ENCODE assay signal across 25 cellular contexts in the genomic region with DNA sequence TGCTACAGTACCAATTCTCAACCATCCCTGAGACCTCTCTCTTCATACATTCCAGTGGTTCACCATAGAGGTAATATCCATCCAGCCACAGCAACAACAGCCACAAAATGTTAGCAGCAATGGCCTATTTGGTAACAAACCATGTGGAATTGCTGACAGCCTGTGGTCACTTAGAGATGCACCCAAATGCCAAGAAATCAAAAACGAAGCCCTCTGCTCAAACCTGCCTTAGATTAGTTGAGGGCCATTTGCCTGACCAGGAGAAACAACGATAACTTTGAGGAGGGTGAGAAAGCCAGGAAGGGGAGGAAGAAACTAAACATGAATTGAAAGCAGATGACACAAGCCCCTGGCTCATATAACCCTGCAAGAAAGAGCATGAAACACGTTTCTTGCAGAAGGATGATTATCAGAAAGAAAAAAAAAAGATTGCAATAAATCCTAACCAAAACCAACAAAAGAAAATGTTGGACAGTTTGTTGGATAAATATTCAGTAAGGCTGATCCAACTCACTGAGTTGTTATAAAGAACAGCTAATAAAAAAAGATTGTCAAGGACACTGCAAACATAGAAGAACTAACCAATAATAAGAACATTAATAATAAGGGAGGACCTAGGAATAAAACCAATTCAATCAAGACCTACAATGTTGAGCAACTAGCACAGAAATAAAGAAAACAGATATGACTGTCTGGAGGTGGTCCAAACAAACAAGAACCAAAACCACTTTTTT.
DNase-seq lines count a peak whose midpoint lies in the region; ATAC-seq, FAIRE-seq and TF ChIP-seq lines count a peak whose summit lies in the region.
"Had no signal": no experiment of that assay in that cellular context is flagged by ENCODE, and none has a peak within 500 bp of the region (broad histone marks: within the 10 kb centered on the region; RNA-seq: fewer than 3 reads in every experiment).

No MANE protein-coding gene starts in this region.

- intact Hi-C loops in pancreas (cut with DNase I): no loop called here
- intact Hi-C loops in activated T-helper 1 cell treated with anti-CD3 and anti-CD28 coated beads, Interleukin-12 subunit alpha, Interleukin-12 subunit beta, Interleukin-2, Interleukin-4 antibody, amounts not matched to agents 30 ng/mL and 10 ng/mL and 1 ng/mL, durations not matched to agents 14 hours and 24 hours and 36 hours (cut with micrococcal nuclease): no loop called here

- H3K27ac Mint-ChIP-seq in activated T-helper 1 cell treated with anti-CD3 and anti-CD28 coated beads, Interleukin-12 subunit alpha, Interleukin-12 subunit beta, Interleukin-2, Interleukin-4 antibody, amounts not matched to agents 30 ng/mL and 10 ng/mL and 1 ng/mL, durations not matched to agents 14 hours and 24 hours and 36 hours: no peak overlapping the region
- H3K27ac Mint-ChIP-seq in progenitor cell of endocrine pancreas: no peak overlapping the region
- H3K27ac Mint-ChIP-seq: activated naive CD8-positive, alpha-beta T cell treated with anti-CD3 and anti-CD28 coated beads, Interleukin-2, amount 10 ng/mL, durations not matched to agents 7 days and 5 days; WTC11 had no signal

- DNase-seq in AG08395 (ENCODE audit: low spot score): peak; percentile 34
- DNase-seq in LNCaP clone FGC (ENCODE audit: low read depth): peak; percentile 75
- DNase-seq in fibroblast of gingiva (ENCODE audit: low read depth): peak; percentile 21
- DNase-seq in pancreas: no peak
- no peak for DNase-seq in NCI-H526 (lab: John Stamatoyannopoulos, UW)
- DNase-seq in kidney glomerular epithelial cell (lab: John Stamatoyannopoulos, UW): no peak
- no peak for DNase-seq in activated T-helper 1 cell treated with anti-CD3 and anti-CD28 coated beads, Interleukin-12 subunit alpha, Interleukin-12 subunit beta, Interleukin-2, Interleukin-4 antibody, amounts not matched to agents 30 ng/mL and 10 ng/mL and 1 ng/mL, durations not matched to agents 14 hours and 24 hours and 36 hours (ENCODE audit: low spot score)
- DNase-seq in progenitor cell of endocrine pancreas (ENCODE audit: low spot score, unreplicated experiment): no peak
- DNase-seq: activated CD8-positive, alpha-beta memory T cell treated with anti-CD3 and anti-CD28 coated beads, Interleukin-2, amount 50 U/mL, for 4 hours; activated effector memory CD4-positive, alpha-beta T cell treated with Interleukin-2 at 50 U/mL for 16 hours; activated naive CD8-positive, alpha-beta T cell treated with anti-CD3 and anti-CD28 coated beads, Interleukin-2, amount 10 ng/mL, durations not matched to agents 7 days and 5 days; C1 segment of cervical spinal cord; Calu3; caudate nucleus; dermis blood vessel endothelial cell; KG1; NCI-H187 treated with DMSO at 0.1 percent for 48 hours; small intestine; stimulated activated CD4-positive, alpha-beta T cell treated with anti-CD3 and anti-CD28 coated beads, Interleukin-2, amount 100 ng/mL, for 48 hours; stimulated activated naive CD4-positive, alpha-beta T cell; thyroid gland had no signal

- H3K36me3 Mint-ChIP-seq in activated T-helper 1 cell treated with anti-CD3 and anti-CD28 coated beads, Interleukin-12 subunit alpha, Interleukin-12 subunit beta, Interleukin-2, Interleukin-4 antibody, amounts not matched to agents 30 ng/mL and 10 ng/mL and 1 ng/mL, durations not matched to agents 14 hours and 24 hours and 36 hours (ENCODE audit: low read depth): no peaks in the 10 kb centered on the region
- H3K36me3 Mint-ChIP-seq in progenitor cell of endocrine pancreas (ENCODE audit: insufficient read depth): no peaks in the 10 kb centered on the region
- H3K36me3 Mint-ChIP-seq: activated naive CD8-positive, alpha-beta T cell treated with anti-CD3 and anti-CD28 coated beads, Interleukin-2, amount 10 ng/mL, durations not matched to agents 7 days and 5 days; WTC11 had no signal

- peak; percentile 37 for FAIRE-seq in pancreas (lab: Jason Lieb, UNC)
- FAIRE-seq: A204.1, GM12892, small intestine had no signal

- no peaks in the 10 kb centered on the region for H3K4me1 ChIP-seq in pancreas

- TF ChIP-seq CTCF in LNCaP clone FGC (IDR thresholded peaks at IDR 0.05; ENCODE audit: control insufficient read depth, extremely low read depth, insufficient read depth): no peak
- TF ChIP-seq CTCF in pancreas (IDR thresholded peaks at IDR 0.05): no peak
- no peak for TF ChIP-seq CTCF in progenitor cell of endocrine pancreas (IDR thresholded peaks at IDR 0.05; ENCODE audit: unreplicated experiment)

- 44 to 54% methylated on average over 3 of the region's 3 CpGs for WGBS in pancreas, 2 donors

- no peaks in the 10 kb centered on the region for H3K36me3 ChIP-seq in pancreas
- H3K36me3 ChIP-seq: thyroid gland had no signal

- no peaks in the 10 kb centered on the region for H3K4me1 Mint-ChIP-seq in activated T-helper 1 cell treated with anti-CD3 and anti-CD28 coated beads, Interleukin-12 subunit alpha, Interleukin-12 subunit beta, Interleukin-2, Interleukin-4 antibody, amounts not matched to agents 30 ng/mL and 10 ng/mL and 1 ng/mL, durations not matched to agents 14 hours and 24 hours and 36 hours (ENCODE audit: low read depth)
- no peaks in the 10 kb centered on the region for H3K4me1 Mint-ChIP-seq in progenitor cell of endocrine pancreas (ENCODE audit: low read depth)
- H3K4me1 Mint-ChIP-seq: activated naive CD8-positive, alpha-beta T cell treated with anti-CD3 and anti-CD28 coated beads, Interleukin-2, amount 10 ng/mL, durations not matched to agents 7 days and 5 days had no signal

- ATAC-seq in pancreas: peak in 1 of 4 donors; percentile 19
- ATAC-seq: WTC11 had no signal

- peaks cover 3% of the 10 kb centered on the region for H3K9me3 Mint-ChIP-seq in activated T-helper 1 cell treated with anti-CD3 and anti-CD28 coated beads, Interleukin-12 subunit alpha, Interleukin-12 subunit beta, Interleukin-2, Interleukin-4 antibody, amounts not matched to agents 30 ng/mL and 10 ng/mL and 1 ng/mL, durations not matched to agents 14 hours and 24 hours and 36 hours
- no peaks in the 10 kb centered on the region for H3K9me3 Mint-ChIP-seq in progenitor cell of endocrine pancreas (ENCODE audit: low read depth)

- no peak overlapping the region for H3K4me3 Mint-ChIP-seq in activated T-helper 1 cell treated with anti-CD3 and anti-CD28 coated beads, Interleukin-12 subunit alpha, Interleukin-12 subunit beta, Interleukin-2, Interleukin-4 antibody, amounts not matched to agents 30 ng/mL and 10 ng/mL and 1 ng/mL, durations not matched to agents 14 hours and 24 hours and 36 hours
- no peak overlapping the region for H3K4me3 Mint-ChIP-seq in progenitor cell of endocrine pancreas (ENCODE audit: low read depth)
- H3K4me3 Mint-ChIP-seq: activated naive CD8-positive, alpha-beta T cell treated with anti-CD3 and anti-CD28 coated beads, Interleukin-2, amount 10 ng/mL, durations not matched to agents 7 days and 5 days; WTC11 had no signal

- H3K27me3 ChIP-seq in pancreas: no peaks in the 10 kb centered on the region
- H3K27me3 ChIP-seq: thyroid gland had no signal

- H3K9me3 ChIP-seq in pancreas: no peaks in the 10 kb centered on the region
- H3K9me3 ChIP-seq: thyroid gland had no signal

- H3K27me3 Mint-ChIP-seq in activated T-helper 1 cell treated with anti-CD3 and anti-CD28 coated beads, Interleukin-12 subunit alpha, Interleukin-12 subunit beta, Interleukin-2, Interleukin-4 antibody, amounts not matched to agents 30 ng/mL and 10 ng/mL and 1 ng/mL, durations not matched to agents 14 hours and 24 hours and 36 hours (ENCODE audit: insufficient read depth): peaks cover 4% of the 10 kb centered on the region
- H3K27me3 Mint-ChIP-seq in progenitor cell of endocrine pancreas: peaks cover 17% of the 10 kb centered on the region

- no peak overlapping the region for H3K4me3 ChIP-seq in LNCaP clone FGC (ENCODE audit: low read depth, low read length)
- H3K4me3 ChIP-seq in pancreas: no peak overlapping the region
- H3K4me3 ChIP-seq: thyroid gland had no signal

- H3K27ac ChIP-seq in pancreas: no peak overlapping the region
- H3K27ac ChIP-seq: RWPE1, thyroid gland had no signal

Comparison
In these comparisons a context has a peak if more than half of its experiments do, and no peak if none do; other contexts are left out.
1. DNase-seq: peak in AG08395 (single experiment), LNCaP clone FGC (single experiment) and fibroblast of gingiva (single experiment); none in pancreas (0 of 6), NCI-H526 (0 of 2), kidney glomerular epithelial cell (single experiment), activated T-helper 1 cell treated with anti-CD3 and anti-CD28 coated beads, Interleukin-12 subunit alpha, Interleukin-12 subunit beta, Interleukin-2, Interleukin-4 antibody, amounts not matched to agents 30 ng/mL and 10 ng/mL and 1 ng/mL, durations not matched to agents 14 hours and 24 hours and 36 hours (single experiment) and progenitor cell of endocrine pancreas (single experiment).